ENCODE assay signal across 13 cellular contexts in the genomic region with DNA sequence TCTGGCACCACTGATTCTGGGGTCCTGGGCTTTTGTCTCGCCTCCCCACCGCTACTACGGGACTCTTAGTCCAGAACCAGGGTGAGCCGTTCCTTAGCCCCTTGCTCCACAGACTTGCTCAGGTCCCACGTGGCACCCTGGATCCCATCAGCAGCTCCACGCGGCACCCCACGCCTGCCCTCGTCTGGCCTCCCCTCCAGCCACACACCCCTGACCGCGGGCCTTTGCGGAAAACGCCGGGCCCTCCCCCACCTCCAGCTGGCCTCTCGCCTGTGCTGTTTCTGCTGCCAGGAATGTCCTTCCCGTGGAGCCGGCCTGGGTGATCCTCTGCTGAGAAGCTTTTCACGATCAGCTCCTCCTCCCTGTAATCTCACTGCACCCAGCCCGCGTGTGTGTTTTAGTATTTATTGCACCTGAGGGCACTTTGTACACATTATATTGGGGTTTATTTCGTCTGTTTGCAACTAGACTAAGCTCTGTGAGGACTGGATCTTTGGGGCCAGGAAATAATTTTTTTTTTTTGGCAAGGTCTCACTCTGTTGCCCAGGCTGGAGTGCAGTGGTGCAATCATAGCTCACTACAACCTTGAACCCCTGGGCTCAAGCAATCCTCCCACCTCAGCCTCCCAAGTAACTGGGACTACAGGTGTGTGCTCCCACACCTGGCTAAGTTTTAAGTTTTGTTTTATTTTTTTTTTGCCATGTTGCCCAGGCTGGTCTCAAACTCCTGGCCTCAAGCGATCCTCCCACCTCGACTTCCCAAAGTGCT. TPM values are rescaled to one million over a fixed set of nuclear protein-coding genes. Genes with fewer than 3 reads are reported as not detected.
DNase-seq lines count a peak whose midpoint lies in the region; ATAC-seq, FAIRE-seq and TF ChIP-seq lines count a peak whose summit lies in the region.
"Had no signal": no experiment of that assay in that cellular context is flagged by ENCODE, and none has a peak within 500 bp of the region (broad histone marks: within the 10 kb centered on the region; RNA-seq: fewer than 3 reads in every experiment).

No MANE protein-coding gene starts in this region.

- H3K9me3 Mint-ChIP-seq in HFFc6 (no peaks in the 10 kb centered on the region), brain (peaks cover 0 to 4% (median 0%) of the 10 kb centered on the region in 5 experiments)

- H3K27ac Mint-ChIP-seq in HFFc6 (peak overlapping the region; percentile 69), brain (peak overlapping the region; percentile 73 to 96 (median 92))

- H3K27me3 Mint-ChIP-seq in HFFc6 (ENCODE audit: insufficient read depth) = peaks cover 8% of the 10 kb centered on the region
- H3K27me3 Mint-ChIP-seq in brain = no peaks in the 10 kb centered on the region

- FAIRE-seq in kidney (lab: Jason Lieb, UNC) (no peak), small intestine (lab: Jason Lieb, UNC) (no peak)
- FAIRE-seq: G401.6, GM19239 had no signal

- H3K36me3 ChIP-seq in kidney (ENCODE audit: control insufficient read depth in 1 of 2, insufficient read depth in 2 of 2, low read length in 2 of 2) (no peaks in the 10 kb centered on the region), small intestine (ENCODE audit: control insufficient read depth in 2 of 2, insufficient read depth in 2 of 2, low read length in 2 of 2) (no peaks in the 10 kb centered on the region)

- no peak overlapping the region for H3K4me3 ChIP-seq in kidney (ENCODE audit: low read length in 2 of 2)
- no peak overlapping the region for H3K4me3 ChIP-seq in small intestine (ENCODE audit: low read depth in 1 of 2, low read length in 2 of 2)

- TF ChIP-seq CTCF in HFFc6 (IDR thresholded peaks at IDR 0.05) (no peak), brain (conservative IDR thresholded peaks at IDR 0.05) (no peak), kidney (IDR thresholded peaks at IDR 0.05; ENCODE audit: borderline replicate concordance, extremely low read depth, insufficient read depth) (no peak)

- peaks cover 35% of the 10 kb centered on the region for H3K4me1 Mint-ChIP-seq in HFFc6 (ENCODE audit: low read depth)
- H3K4me1 Mint-ChIP-seq in brain = peaks cover 89% of the 10 kb centered on the region

- H3K4me1 ChIP-seq in kidney (ENCODE audit: control insufficient read depth in 1 of 2, insufficient read depth in 1 of 2, low read depth in 1 of 2, low read length in 2 of 2) (peaks cover 6 to 30% of the 10 kb centered on the region in 2 donors), small intestine (ENCODE audit: control insufficient read depth in 2 of 2, insufficient read depth in 1 of 2, low read depth in 1 of 2, low read length in 1 of 2) (peaks cover 3 to 13% of the 10 kb centered on the region in 2 donors)

- H3K36me3 Mint-ChIP-seq in HFFc6 (ENCODE audit: low read depth) (no peaks in the 10 kb centered on the region), brain (no peaks in the 10 kb centered on the region)

- peak overlapping the region; percentile 18 to 29 for H3K27ac ChIP-seq in kidney (ENCODE audit: low read depth in 2 of 2, low read length in 2 of 2)
- H3K27ac ChIP-seq in small intestine (ENCODE audit: low read depth in 1 of 2, low read length in 1 of 2) = peak overlapping the region; percentile 75 to 90

- H3K4me3 Mint-ChIP-seq in HFFc6 (peak overlapping the region; percentile 22; the same call in 1 of the 2 replicates), brain (peak overlapping the region in 3 of 5 experiments; percentile 20 to 58 (median 46))

- intact Hi-C loops in kidney (cut with DNase I) = no loop called here

- H3K27me3 ChIP-seq in small intestine (ENCODE audit: control insufficient read depth in 2 of 2, insufficient read depth in 2 of 2, low read length in 2 of 2) = no peaks in the 10 kb centered on the region

- H3K9ac ChIP-seq in kidney (ENCODE audit: low read length in 2 of 2) = no peak overlapping the region

- no peaks in the 10 kb centered on the region for H3K9me3 ChIP-seq in kidney (ENCODE audit: control insufficient read depth in 1 of 2, low read length in 2 of 2)
- H3K9me3 ChIP-seq in small intestine (ENCODE audit: control insufficient read depth, low read depth) = no peaks in the 10 kb centered on the region

- ATAC-seq in GM21515 (IDR thresholded peaks at IDR 0.05; ENCODE audit: unreplicated experiment) = no peak
- no peak for ATAC-seq in GM19467 (IDR thresholded peaks at IDR 0.05; ENCODE audit: unreplicated experiment)
- ATAC-seq: activated CD4-positive, CD25-positive, alpha-beta regulatory T cell treated with anti-CD3 and anti-CD28 coated beads, Interleukin-2, amount 50 U/mL, for 24 hours had no signal

- peak; percentile 52 for DNase-seq in HFFc6
- peak; percentile 87 for DNase-seq in kidney
- peak; percentile 89 for DNase-seq in small intestine
- DNase-seq in NK-92 treated with Interleukin-12 subunit alpha and Interleukin-12 subunit beta, amount 100 ng/mL, for 24 hours (lab: John Stamatoyannopoulos, UW) = no peak
- no peak for DNase-seq in activated T-cell treated with anti-CD3 and anti-CD28 coated beads, Interleukin-2, amount 50 U/mL, for 48 hours
- DNase-seq: amniotic stem cell; stimulated activated naive CD4-positive, alpha-beta T cell treated with Interleukin-2 at 50 U/mL for 16 hours had no signal

- WGBS in small intestine, 3 donors = 26 to 38% (median 37%) methylated on average over 23 of the region's 23 CpGs

RNA-seq across cellular contexts. Expression of a gene that starts 10.5 kb away (rescaled TPM):
- total RNA-seq in HFFc6 (2021; fragmentation: NEBNext Ultra II Directional; extraction: Animal tissue kit (Norgen Biotek cat#: 25700)) = 100 to 1,000 TPM; 117 to 147 (median 123) TPM
- 48.7 TPM for polyA plus RNA-seq in brain (ENCODE audit: insufficient read depth, low read depth, low replicate concordance)
- total RNA-seq in kidney = 55.0 TPM
- polyA plus RNA-seq in kidney (ENCODE audit: insufficient read depth, low read depth, low replicate concordance) = 22.5 TPM
- 10 to 100 TPM in 1 of 3 donors, 1 to 10 TPM in 2; 6.9 to 32.0 (median 9.2) TPM for polyA plus RNA-seq in small intestine

Comparison
In these comparisons a context has a peak if more than half of its experiments do, and no peak if none do; other contexts are left out.
1. DNase-seq: peak in HFFc6 (single experiment), kidney (single experiment) and small intestine (single experiment); none in NK-92 treated with Interleukin-12 subunit alpha and Interleukin-12 subunit beta, amount 100 ng/mL, for 24 hours (single experiment) and activated T-cell treated with anti-CD3 and anti-CD28 coated beads, Interleukin-2, amount 50 U/mL, for 48 hours (0 of 2).